ENCODE assay signal across 16 cellular contexts in the genomic region with DNA sequence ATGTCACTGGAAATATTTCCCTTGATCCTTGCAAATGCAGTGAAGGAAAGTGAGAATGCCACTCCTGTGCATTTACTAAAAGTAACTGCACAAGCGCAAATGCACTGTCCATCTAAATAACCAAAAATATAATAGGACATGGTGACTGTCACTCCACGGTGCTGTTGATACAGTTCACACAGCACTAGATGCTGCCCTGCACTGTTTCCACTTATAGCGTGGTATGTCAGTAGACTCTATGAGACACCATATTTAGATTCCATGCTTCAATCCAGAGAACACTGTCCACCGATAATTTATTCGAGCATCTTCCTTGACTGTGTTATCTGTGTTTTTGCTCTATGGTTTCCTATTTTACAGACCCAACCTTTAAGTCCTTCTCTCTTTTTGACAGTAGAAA.
DNase-seq lines count a peak whose midpoint lies in the region; ATAC-seq, FAIRE-seq and TF ChIP-seq lines count a peak whose summit lies in the region.
"Had no signal": no experiment of that assay in that cellular context is flagged by ENCODE, and none has a peak within 500 bp of the region (broad histone marks: within the 10 kb centered on the region; RNA-seq: fewer than 3 reads in every experiment).

No MANE protein-coding gene starts in this region.

- H3K9me3 Mint-ChIP-seq in T-helper 2 cell treated with Interferon-gamma antibody and Interleukin-4, amounts not matched to agents 5 μg/mL and 100 μg/mL, for 36 hours, result no peaks in the 10 kb centered on the region
- no peaks in the 10 kb centered on the region for H3K9me3 Mint-ChIP-seq in central memory CD8-positive, alpha-beta T cell
- H3K9me3 Mint-ChIP-seq in nephron, result no peaks in the 10 kb centered on the region
- H3K9me3 Mint-ChIP-seq: GM23338, neural progenitor cell had no signal

- H3K27ac Mint-ChIP-seq in T-helper 2 cell treated with Interferon-gamma antibody and Interleukin-4, amounts not matched to agents 5 μg/mL and 100 μg/mL, for 36 hours, result peak overlapping the region; percentile 58
- peak overlapping the region; percentile 84 for H3K27ac Mint-ChIP-seq in central memory CD8-positive, alpha-beta T cell (ENCODE audit: low read depth)
- H3K27ac Mint-ChIP-seq in nephron, result peak overlapping the region; percentile 44 to 93 (median 68)
- H3K27ac Mint-ChIP-seq: GM23338 had no signal

- H2AFZ ChIP-seq in MM.1S (ENCODE audit: low read length), result no peak overlapping the region
- no peak overlapping the region for H2AFZ ChIP-seq in HepG2 (ENCODE audit: low read length)
- H2AFZ ChIP-seq: GM23338, neural progenitor cell had no signal

- TF ChIP-seq POLR2A in HepG2 (IDR thresholded peaks at IDR 0.05; ENCODE audit: insufficient read depth in 1 of 2, low read depth in 2 of 2, low read length in 2 of 2), result no peak

- H3K4me2 ChIP-seq in MM.1S (ENCODE audit: low read depth, low read length) (peak overlapping the region; percentile 69; the same call in 1 of the 2 replicates), HepG2 (ENCODE audit: low read depth, low read length) (no peak overlapping the region)
- H3K4me2 ChIP-seq: GM23338, neural progenitor cell had no signal

- H3K4me3 Mint-ChIP-seq in T-helper 2 cell treated with Interferon-gamma antibody and Interleukin-4, amounts not matched to agents 5 μg/mL and 100 μg/mL, for 36 hours, result no peak overlapping the region
- H3K4me3 Mint-ChIP-seq in central memory CD8-positive, alpha-beta T cell, result no peak overlapping the region
- H3K4me3 Mint-ChIP-seq in nephron, result no peak overlapping the region
- H3K4me3 Mint-ChIP-seq: GM23338, neural progenitor cell had no signal

- no TSS peak for BruUV-seq in HepG2 (replicated peaks; lab: Mats Ljungman, UMichigan)

- H3K27ac ChIP-seq in MM.1S (ENCODE audit: low read length), result no peak overlapping the region
- H3K27ac ChIP-seq in HepG2 (ENCODE audit: extremely low read length, insufficient read depth, low read length), result no peak overlapping the region
- H3K27ac ChIP-seq: neural progenitor cell had no signal

- TF ChIP-seq CTCF in MM.1S (IDR thresholded peaks at IDR 0.05; ENCODE audit: low read length) (no peak), nephron (IDR thresholded peaks at IDR 0.05; ENCODE audit: unreplicated experiment in 3 of 3) (no peak), HepG2 (CRISPR knock-in tag; IDR thresholded peaks at IDR 0.05) (no peak)

- peaks cover 65% of the 10 kb centered on the region for H3K4me1 Mint-ChIP-seq in T-helper 2 cell treated with Interferon-gamma antibody and Interleukin-4, amounts not matched to agents 5 μg/mL and 100 μg/mL, for 36 hours (ENCODE audit: low read depth)
- H3K4me1 Mint-ChIP-seq in central memory CD8-positive, alpha-beta T cell, result peaks cover 62% of the 10 kb centered on the region
- H3K4me1 Mint-ChIP-seq in nephron, result peaks cover 75% of the 10 kb centered on the region

- peaks cover 51% of the 10 kb centered on the region for H3F3A ChIP-seq in MM.1S (ENCODE audit: insufficient read depth, low read length)

- POLR2A ChIA-PET in HepG2 (lab: Yijun Ruan, JAX), result no interaction called here

- peaks cover 63% of the 10 kb centered on the region for H3K4me1 ChIP-seq in MM.1S (ENCODE audit: low read length)
- H3K4me1 ChIP-seq in HepG2 (ENCODE audit: insufficient read depth, low read length), result peaks cover 77% of the 10 kb centered on the region

- no peaks in the 10 kb centered on the region for H3K27me3 Mint-ChIP-seq in T-helper 2 cell treated with Interferon-gamma antibody and Interleukin-4, amounts not matched to agents 5 μg/mL and 100 μg/mL, for 36 hours (ENCODE audit: low read depth)
- no peaks in the 10 kb centered on the region for H3K27me3 Mint-ChIP-seq in central memory CD8-positive, alpha-beta T cell
- H3K27me3 Mint-ChIP-seq in nephron (ENCODE audit: low read depth), result no peaks in the 10 kb centered on the region

- H3K4me3 ChIP-seq in MM.1S (ENCODE audit: low read length) (no peak overlapping the region), HepG2 (replicated peaks in 1 of 3; ENCODE audit: insufficient read depth in 1 of 3, low read depth in 2 of 3, low read length in 3 of 3) (no peak overlapping the region)
- H3K4me3 ChIP-seq: GM23338, neural progenitor cell had no signal

- CTCF ChIA-PET in HepG2 (lab: Yijun Ruan, JAX; ENCODE audit: low intra/inter-chr PET ratio, low total read pairs), result no interaction called here

- peaks cover 5% of the 10 kb centered on the region for H3K36me3 Mint-ChIP-seq in T-helper 2 cell treated with Interferon-gamma antibody and Interleukin-4, amounts not matched to agents 5 μg/mL and 100 μg/mL, for 36 hours (ENCODE audit: low read depth)
- peaks cover 5% of the 10 kb centered on the region for H3K36me3 Mint-ChIP-seq in central memory CD8-positive, alpha-beta T cell (ENCODE audit: insufficient read depth)
- H3K36me3 Mint-ChIP-seq in nephron (ENCODE audit: low read depth), result no peaks in the 10 kb centered on the region
- H3K36me3 Mint-ChIP-seq: neural progenitor cell had no signal

- H4K20me1 ChIP-seq in MM.1S (ENCODE audit: insufficient read depth, low read length) (no peaks in the 10 kb centered on the region), HepG2 (ENCODE audit: insufficient read depth, low read length) (no peaks in the 10 kb centered on the region)

- no peak overlapping the region for H3K9ac ChIP-seq in MM.1S (ENCODE audit: low read length)
- H3K9ac ChIP-seq in HepG2 (ENCODE audit: insufficient read depth, low read depth, low read length), result no peak overlapping the region
- H3K9ac ChIP-seq: neural progenitor cell had no signal

- FAIRE-seq in HepG2 (lab: Jason Lieb, UNC), result no peak

- intact Hi-C loops in HepG2 (cut with micrococcal nuclease; ENCODE audit: unreplicated experiment), result no loop called here

- in situ Hi-C loops in HepG2 (cut with HindIII; ENCODE audit: extremely low pct_ligation_motif_present, low pct_unique_long_range_greater_than_20kb), result no loop called here

- H3K27me3 ChIP-seq in MM.1S (replicated peaks; ENCODE audit: insufficient read depth, low read length) (no peaks in the 10 kb centered on the region), HepG2 (ENCODE audit: control insufficient read depth in 1 of 2, insufficient read depth in 2 of 2, low read length in 2 of 2) (no peaks in the 10 kb centered on the region)
- H3K27me3 ChIP-seq: neural progenitor cell had no signal

- DNase-seq in T-helper 2 cell treated with Interferon-gamma antibody and Interleukin-4, amounts not matched to agents 5 μg/mL and 100 μg/mL, for 36 hours (ENCODE audit: low spot score), result no peak
- DNase-seq in T-helper 2 cell (no peak), MM.1S (no peak), HepG2 (ENCODE audit: low spot score) (no peak), anterior cingulate cortex (lab: John Stamatoyannopoulos, UW) (no peak)
- no peak for DNase-seq in central memory CD8-positive, alpha-beta T cell (ENCODE audit: low spot score in 2 of 2)
- DNase-seq in NK-92 treated with Interleukin-12 subunit alpha and Interleukin-12 subunit beta, amount 100 ng/mL, for 24 hours (lab: John Stamatoyannopoulos, UW), result no peak
- DNase-seq: 8988T; cerebellar nuclear complex; foreskin fibroblast; NCI-H146; NCI-H510A; stimulated activated CD4-positive, alpha-beta T cell treated with anti-CD3 and anti-CD28 coated beads, Interleukin-1b, Interleukin-23, amount 100 ng/mL, for 48 hours had no signal

- TF ChIP-seq RAD21 in HepG2 (CRISPR knock-in tag; IDR thresholded peaks at IDR 0.05), result no peak

- no peak for ATAC-seq in central memory CD8-positive, alpha-beta T cell (replicated peaks; ENCODE audit: extremely low read depth, poor library complexity, severe bottlenecking)
- no peak for ATAC-seq in HepG2
- ATAC-seq: GM23338 had no signal

- no peaks in the 10 kb centered on the region for H3K9me2 ChIP-seq in MM.1S (replicated peaks; ENCODE audit: insufficient read depth, low read length)

- H3K9me3 ChIP-seq in MM.1S (replicated peaks; ENCODE audit: insufficient read depth, low read length) (no peaks in the 10 kb centered on the region), HepG2 (ENCODE audit: low read length) (no peaks in the 10 kb centered on the region)

- 97% methylated on average over 5 of the region's 5 CpGs for WGBS in HepG2 (ENCODE audit: low lambda C conversion rate)

- no peaks in the 10 kb centered on the region for H3K36me3 ChIP-seq in MM.1S (replicated peaks; ENCODE audit: insufficient read depth, low read length)
- no peaks in the 10 kb centered on the region for H3K36me3 ChIP-seq in HepG2 (replicated peaks in 1 of 2; ENCODE audit: control insufficient read depth in 1 of 2, insufficient read depth in 2 of 2, low read length in 2 of 2)
- H3K36me3 ChIP-seq: neural progenitor cell had no signal

- H3K79me2 ChIP-seq in MM.1S (ENCODE audit: low read length) (peaks cover 63% of the 10 kb centered on the region), HepG2 (ENCODE audit: insufficient read depth, low read length) (peaks cover 4% of the 10 kb centered on the region)

- no peak for TF ChIP-seq EP300 in HepG2 (IDR thresholded peaks at IDR 0.05; ENCODE audit: low read depth in 2 of 2, low read length in 2 of 2)
- no peak for TF ChIP-seq EP300 in HepG2 (CRISPR knock-in tag; IDR thresholded peaks at IDR 0.05; ENCODE audit: borderline replicate concordance)

TF ChIP-seq in HepG2, 621 proteins besides CTCF, POLR2A, EP300 and RAD21 (continues in another document):
- no peak for TF ChIP-seq ZC3H13 (CRISPR knock-in tag; IDR thresholded peaks at IDR 0.05)
- no peak for TF ChIP-seq AKAP8 (CRISPR knock-in tag; IDR thresholded peaks at IDR 0.05)
- no peak for TF ChIP-seq GZF1 (CRISPR knock-in tag; IDR thresholded peaks at IDR 0.05)
- TF ChIP-seq ZC3H4 (CRISPR knock-in tag; IDR thresholded peaks at IDR 0.05; ENCODE audit: borderline replicate concordance), result no peak
- no peak for TF ChIP-seq ZNF589 (CRISPR knock-in tag; conservative IDR thresholded peaks at IDR 0.05)
- TF ChIP-seq, protein P1, sequence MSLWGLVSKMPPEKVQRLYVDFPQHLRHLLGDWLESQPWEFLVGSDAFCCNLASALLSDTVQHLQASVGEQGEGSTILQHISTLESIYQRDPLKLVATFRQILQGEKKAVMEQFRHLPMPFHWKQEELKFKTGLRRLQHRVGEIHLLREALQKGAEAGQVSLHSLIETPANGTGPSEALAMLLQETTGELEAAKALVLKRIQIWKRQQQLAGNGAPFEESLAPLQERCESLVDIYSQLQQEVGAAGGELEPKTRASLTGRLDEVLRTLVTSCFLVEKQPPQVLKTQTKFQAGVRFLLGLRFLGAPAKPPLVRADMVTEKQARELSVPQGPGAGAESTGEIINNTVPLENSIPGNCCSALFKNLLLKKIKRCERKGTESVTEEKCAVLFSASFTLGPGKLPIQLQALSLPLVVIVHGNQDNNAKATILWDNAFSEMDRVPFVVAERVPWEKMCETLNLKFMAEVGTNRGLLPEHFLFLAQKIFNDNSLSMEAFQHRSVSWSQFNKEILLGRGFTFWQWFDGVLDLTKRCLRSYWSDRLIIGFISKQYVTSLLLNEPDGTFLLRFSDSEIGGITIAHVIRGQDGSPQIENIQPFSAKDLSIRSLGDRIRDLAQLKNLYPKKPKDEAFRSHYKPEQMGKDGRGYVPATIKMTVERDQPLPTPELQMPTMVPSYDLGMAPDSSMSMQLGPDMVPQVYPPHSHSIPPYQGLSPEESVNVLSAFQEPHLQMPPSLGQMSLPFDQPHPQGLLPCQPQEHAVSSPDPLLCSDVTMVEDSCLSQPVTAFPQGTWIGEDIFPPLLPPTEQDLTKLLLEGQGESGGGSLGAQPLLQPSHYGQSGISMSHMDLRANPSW (CRISPR knock-in tag; IDR thresholded peaks at IDR 0.05; ENCODE audit: borderline replicate concordance), result no peak
- TF ChIP-seq ZNF569 (CRISPR knock-in tag; IDR thresholded peaks at IDR 0.05; ENCODE audit: borderline replicate concordance), result no peak
